In genomic region chr6:157652601-157653363, GRCh38 we compare ENCODE assay signal across 16 cellular contexts.
"Had no signal": no experiment of that assay in that cellular context is flagged by ENCODE, and none has a peak within 500 bp of the region (broad histone marks: within the 10 kb centered on the region; RNA-seq: fewer than 3 reads in every experiment).

No MANE protein-coding gene starts in this region.

- H3K9me3 ChIP-seq: adrenal gland, esophagus squamous epithelium, upper lobe of left lung had no signal

- H3K36me3 ChIP-seq: adrenal gland had no signal

- H3K27me3 Mint-ChIP-seq: activated CD4-positive, alpha-beta T cell treated with anti-CD3 and anti-CD28 coated beads, Interleukin-2, amount 10 ng/mL, durations not matched to agents 24 days and 14 days; activated naive CD4-positive, alpha-beta T cell treated with anti-CD3 and anti-CD28 coated beads, Interleukin-2, amount 50 U/mL, for 24 hours; effector memory CD8-positive, alpha-beta T cell; naive thymus-derived CD4-positive, alpha-beta T cell; T-cell had no signal

- H3K36me3 Mint-ChIP-seq: activated naive CD4-positive, alpha-beta T cell treated with anti-CD3 and anti-CD28 coated beads, Interleukin-2, amount 50 U/mL, for 24 hours had no signal

- H3K27ac ChIP-seq: adrenal gland, esophagus squamous epithelium, upper lobe of left lung had no signal

- H3K27ac Mint-ChIP-seq: activated CD4-positive, alpha-beta T cell treated with anti-CD3 and anti-CD28 coated beads, Interleukin-2, amount 10 ng/mL, durations not matched to agents 24 days and 14 days; activated CD8-positive, alpha-beta T cell treated with anti-CD3 and anti-CD28 coated beads, Interleukin-2, amount 10 ng/mL, durations not matched to agents 7 days and 5 days; activated naive CD4-positive, alpha-beta T cell treated with anti-CD3 and anti-CD28 coated beads, Interleukin-2, amount 50 U/mL, for 24 hours; naive thymus-derived CD4-positive, alpha-beta T cell; T-cell had no signal

- H3K4me3 Mint-ChIP-seq: activated CD4-positive, alpha-beta T cell treated with anti-CD3 and anti-CD28 coated beads, Interleukin-2, amount 10 ng/mL, durations not matched to agents 24 days and 14 days; activated CD8-positive, alpha-beta T cell treated with anti-CD3 and anti-CD28 coated beads, Interleukin-2, amount 10 ng/mL, durations not matched to agents 7 days and 5 days; activated naive CD4-positive, alpha-beta T cell treated with anti-CD3 and anti-CD28 coated beads, Interleukin-2, amount 50 U/mL, for 24 hours; effector memory CD8-positive, alpha-beta T cell; naive thymus-derived CD4-positive, alpha-beta T cell; T-cell had no signal

- ATAC-seq: activated CD8-positive, alpha-beta T cell treated with anti-CD3 and anti-CD28 coated beads, Interleukin-2, amount 10 ng/mL, durations not matched to agents 7 days and 5 days; effector memory CD8-positive, alpha-beta T cell; left cardiac atrium; naive thymus-derived CD4-positive, alpha-beta T cell; T-cell had no signal

- DNase-seq: activated CD4-positive, alpha-beta T cell treated with anti-CD3 and anti-CD28 coated beads, Interleukin-2, amount 10 ng/mL, durations not matched to agents 24 days and 14 days; activated CD8-positive, alpha-beta memory T cell treated with anti-CD3 and anti-CD28 coated beads, Interleukin-2, amount 50 U/mL, for 4 hours; activated CD8-positive, alpha-beta T cell treated with anti-CD3 and anti-CD28 coated beads, Interleukin-2, amount 10 ng/mL, durations not matched to agents 7 days and 5 days; activated effector memory CD4-positive, alpha-beta T cell treated with anti-CD3 and anti-CD28 coated beads, Interleukin-2, amount 50 U/mL, for 16 hours; activated T-cell treated with anti-CD3 and anti-CD28 coated beads, Interleukin-2, amount 50 U/mL, for 48 hours; adrenal gland; effector memory CD8-positive, alpha-beta T cell; esophagus squamous epithelium; left cardiac atrium; mesenchymal stem cell; naive thymus-derived CD4-positive, alpha-beta T cell; stimulated activated naive CD4-positive, alpha-beta T cell treated with Interleukin-2 at 50 U/mL for 16 hours; T-cell; T-helper 9 cell; upper lobe of left lung had no signal

- H3K9me3 Mint-ChIP-seq: activated CD4-positive, alpha-beta T cell treated with anti-CD3 and anti-CD28 coated beads, Interleukin-2, amount 10 ng/mL, durations not matched to agents 24 days and 14 days; activated naive CD4-positive, alpha-beta T cell treated with anti-CD3 and anti-CD28 coated beads, Interleukin-2, amount 50 U/mL, for 24 hours; effector memory CD8-positive, alpha-beta T cell; naive thymus-derived CD4-positive, alpha-beta T cell; T-cell had no signal

- H3K4me3 ChIP-seq: adrenal gland, esophagus squamous epithelium, upper lobe of left lung had no signal

- H3K27me3 ChIP-seq: adrenal gland, esophagus squamous epithelium, upper lobe of left lung had no signal
